In genomic region chr12:53225635-53226424, GRCh38 we compare ENCODE assay signal across 10 cellular contexts. TPM values are rescaled to one million over a fixed set of nuclear protein-coding genes. Genes with fewer than 3 reads are reported as not detected.
DNase-seq lines count a peak whose midpoint lies in the region; ATAC-seq and TF ChIP-seq lines count a peak whose summit lies in the region.
"Had no signal": no experiment of that assay in that cellular context is flagged by ENCODE, and none has a peak within 500 bp of the region (broad histone marks: within the 10 kb centered on the region; RNA-seq: fewer than 3 reads in every experiment).

No MANE protein-coding gene starts in this region.

- DNase-seq in A673 (ENCODE audit: low spot score) (no peak), caudate nucleus (lab: John Stamatoyannopoulos, UW) (peak in 22 of 61 donors; percentile 11 to 75 (median 38)), nephron progenitor cell (no peak), SW480 (ENCODE audit: low spot score) (no peak), HuH-7 (ENCODE audit: low spot score) (no peak)
- no peak for DNase-seq in central memory CD4-positive, alpha-beta T cell
- DNase-seq: NCI-H1105; stimulated activated CD4-positive, alpha-beta T cell treated with anti-CD3 and anti-CD28 coated beads, Interleukin-4, amount 100 ng/mL, for 1 hour had no signal

- no peaks in the 10 kb centered on the region for H3K27me3 ChIP-seq in A673 (replicated peaks; ENCODE audit: insufficient read depth, low read depth, low read length, poor library complexity)

- ATAC-seq in GM19351 (IDR thresholded peaks at IDR 0.05; ENCODE audit: unreplicated experiment), result no peak

- POLR2A ChIA-PET in A673 (lab: Charles Lee; ENCODE audit: low non-redundant PET), result interaction anchor here (0.9 kb wide), 1 partner anchor 60 kb away, joined by 3 read pairs; no protein-coding TSS in a partner anchor
- POLR2A ChIA-PET in HEK293 (lab: Yijun Ruan, JAX), result interaction anchor here (1.0 kb wide), 1 partner anchor 11 kb away, joined by 5 read pairs; no protein-coding TSS in a partner anchor

- H3K27me3 Mint-ChIP-seq in nephron progenitor cell (ENCODE audit: low read depth, poor library complexity), result no peaks in the 10 kb centered on the region

- intact Hi-C loops in A673 (cut with micrococcal nuclease; ENCODE audit: unreplicated experiment), result no loop called here

- CTCF ChIA-PET in A673 (lab: Charles Lee), result no interaction called here
- CTCF ChIA-PET in HEK293 (lab: Yijun Ruan, JAX), result interaction anchor here (0.6 to 1.3 kb wide), 6 partner anchors 8 to 160 kb away, joined by 3 read pairs; no protein-coding TSS in a partner anchor

- BruUV-seq in A673 (replicated peaks; lab: Mats Ljungman, UMichigan), result no TSS peak

- H3K36me3 ChIP-seq in A673 (ENCODE audit: insufficient read depth, low read length, poor library complexity, severe bottlenecking), result no peaks in the 10 kb centered on the region
- H3K36me3 ChIP-seq in HEK293 (ENCODE audit: control insufficient read depth in 2 of 2, insufficient read depth in 1 of 2, low read length in 2 of 2), result no peaks in the 10 kb centered on the region

- no peaks in the 10 kb centered on the region for H3K36me3 Mint-ChIP-seq in nephron progenitor cell (ENCODE audit: low read depth)

- peak overlapping the region; percentile 69 for H3K27ac Mint-ChIP-seq in nephron progenitor cell

- H3K9me3 ChIP-seq in A673 (ENCODE audit: low read depth, low read length, poor library complexity, severe bottlenecking) (no peaks in the 10 kb centered on the region), HEK293 (ENCODE audit: control insufficient read depth, insufficient read depth, low read depth, low read length) (no peaks in the 10 kb centered on the region)

- H3K4me1 Mint-ChIP-seq in nephron progenitor cell, result peaks cover 59% of the 10 kb centered on the region

- H3K27ac ChIP-seq in A673 (ENCODE audit: low read depth, low read length, poor library complexity, severe bottlenecking) (peak overlapping the region; percentile 16), HEK293 (ENCODE audit: extremely low read depth, low read depth, low read length) (no peak overlapping the region), caudate nucleus (ENCODE audit: low read depth, low read length) (peak overlapping the region; percentile 80)

- H3K4me3 ChIP-seq in A673 (ENCODE audit: low read depth, low read length, poor library complexity, severe bottlenecking) (no peak overlapping the region), HEK293 (ENCODE audit: low read depth, low read length) (no peak overlapping the region)

- H3K4me1 ChIP-seq in A673 (ENCODE audit: insufficient read depth, low read length, poor library complexity, severe bottlenecking), result peaks cover 39% of the 10 kb centered on the region
- peaks cover 4% of the 10 kb centered on the region for H3K4me1 ChIP-seq in HEK293 (ENCODE audit: control insufficient read depth, insufficient read depth, low read length)

- no peak for TF ChIP-seq CTCF in A673 (conservative IDR thresholded peaks at IDR 0.05; ENCODE audit: low read depth, low read length)
- no peak for TF ChIP-seq CTCF in HEK293 (tag by site-specific recombination; IDR thresholded peaks at IDR 0.05)
- no peak for TF ChIP-seq CTCF in nephron progenitor cell (IDR thresholded peaks at IDR 0.05)

- H3K4me3 Mint-ChIP-seq in nephron progenitor cell, result no peak overlapping the region

- H3K9me3 Mint-ChIP-seq in nephron progenitor cell, result no peaks in the 10 kb centered on the region

TF ChIP-seq in HEK293, 187 proteins besides CTCF, POLR2A, EP300 and RAD21:
- TF ChIP-seq KLF1 (tag by site-specific recombination; IDR thresholded peaks at IDR 0.05) (no peak), ZIC2 (tag by site-specific recombination; IDR thresholded peaks at IDR 0.05) (peak; percentile 47), ZNF600 (tag by site-specific recombination; IDR thresholded peaks at IDR 0.05) (peak; percentile 36; the same call in 1 of the 2 replicates), MZF1 (tag by site-specific recombination; IDR thresholded peaks at IDR 0.05; ENCODE audit: borderline replicate concordance) (peak; percentile 42; the same call in 1 of the 2 replicates), ZBTB17 (tag by site-specific recombination; IDR thresholded peaks at IDR 0.05) (peak; percentile 81), ZNF2 (tag by site-specific recombination; IDR thresholded peaks at IDR 0.05) (no peak), ZNF366 (tag by site-specific recombination; conservative IDR thresholded peaks at IDR 0.05) (0 out of 2 replicates have a peak, but pooled peaks have one; percentile 11)
- TF ChIP-seq, protein P1, sequence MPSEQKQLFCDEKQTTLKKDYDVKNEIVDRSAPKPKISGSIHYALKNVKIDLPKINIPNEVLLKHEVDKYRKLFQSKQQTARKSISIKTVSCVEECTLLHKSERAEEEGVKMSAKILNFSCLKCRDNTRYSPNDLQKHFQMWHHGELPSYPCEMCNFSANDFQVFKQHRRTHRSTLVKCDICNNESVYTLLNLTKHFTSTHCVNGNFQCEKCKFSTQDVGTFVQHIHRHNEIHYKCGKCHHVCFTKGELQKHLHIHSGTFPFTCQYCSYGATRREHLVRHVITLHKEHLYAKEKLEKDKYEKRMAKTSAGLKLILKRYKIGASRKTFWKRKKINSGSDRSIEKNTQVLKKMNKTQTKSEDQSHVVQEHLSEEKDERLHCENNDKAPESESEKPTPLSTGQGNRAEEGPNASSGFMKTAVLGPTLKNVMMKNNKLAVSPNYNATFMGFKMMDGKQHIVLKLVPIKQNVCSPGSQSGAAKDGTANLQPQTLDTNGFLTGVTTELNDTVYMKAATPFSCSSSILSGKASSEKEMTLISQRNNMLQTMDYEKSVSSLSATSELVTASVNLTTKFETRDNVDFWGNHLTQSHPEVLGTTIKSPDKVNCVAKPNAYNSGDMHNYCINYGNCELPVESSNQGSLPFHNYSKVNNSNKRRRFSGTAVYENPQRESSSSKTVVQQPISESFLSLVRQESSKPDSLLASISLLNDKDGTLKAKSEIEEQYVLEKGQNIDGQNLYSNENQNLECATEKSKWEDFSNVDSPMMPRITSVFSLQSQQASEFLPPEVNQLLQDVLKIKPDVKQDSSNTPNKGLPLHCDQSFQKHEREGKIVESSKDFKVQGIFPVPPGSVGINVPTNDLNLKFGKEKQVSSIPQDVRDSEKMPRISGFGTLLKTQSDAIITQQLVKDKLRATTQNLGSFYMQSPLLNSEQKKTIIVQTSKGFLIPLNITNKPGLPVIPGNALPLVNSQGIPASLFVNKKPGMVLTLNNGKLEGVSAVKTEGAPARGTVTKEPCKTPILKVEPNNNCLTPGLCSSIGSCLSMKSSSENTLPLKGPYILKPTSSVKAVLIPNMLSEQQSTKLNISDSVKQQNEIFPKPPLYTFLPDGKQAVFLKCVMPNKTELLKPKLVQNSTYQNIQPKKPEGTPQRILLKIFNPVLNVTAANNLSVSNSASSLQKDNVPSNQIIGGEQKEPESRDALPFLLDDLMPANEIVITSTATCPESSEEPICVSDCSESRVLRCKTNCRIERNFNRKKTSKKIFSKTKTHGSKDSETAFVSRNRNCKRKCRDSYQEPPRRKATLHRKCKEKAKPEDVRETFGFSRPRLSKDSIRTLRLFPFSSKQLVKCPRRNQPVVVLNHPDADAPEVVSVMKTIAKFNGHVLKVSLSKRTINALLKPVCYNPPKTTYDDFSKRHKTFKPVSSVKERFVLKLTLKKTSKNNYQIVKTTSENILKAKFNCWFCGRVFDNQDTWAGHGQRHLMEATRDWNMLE (tag by site-specific recombination; conservative IDR thresholded peaks at IDR 0.05; ENCODE audit: low read depth), result no peak

RNA-seq across cellular contexts. Expression of gene RARG, which starts 6.2 kb away (rescaled TPM):
- 14.0 and 20.3 TPM in 2 replicates for total RNA-seq in A673 (2021)

RNA-seq across cellular contexts. Expression of gene ITGB7, which starts 18.8 kb away (rescaled TPM):
- total RNA-seq in A673 (2021), result 0.43 TPM in 1 of 2 replicates, not detected in the other

RNA-seq across cellular contexts. Expression of gene ESPL1, which starts 42.3 kb away (rescaled TPM):
- total RNA-seq in A673 (2021), result 99.1 and 105 TPM in 2 replicates

RNA-seq across cellular contexts. Expression of gene CSAD, which starts 45.1 kb away (rescaled TPM):
- 32.3 and 37.5 TPM in 2 replicates for total RNA-seq in A673 (2021)

RNA-seq across cellular contexts. Expression of gene ZNF740, which starts 45.3 kb away (rescaled TPM):
- total RNA-seq in A673 (2021), result 48.6 and 50.3 TPM in 2 replicates
